17 cellular contexts compared by ENCODE assay signal in the genomic region with DNA sequence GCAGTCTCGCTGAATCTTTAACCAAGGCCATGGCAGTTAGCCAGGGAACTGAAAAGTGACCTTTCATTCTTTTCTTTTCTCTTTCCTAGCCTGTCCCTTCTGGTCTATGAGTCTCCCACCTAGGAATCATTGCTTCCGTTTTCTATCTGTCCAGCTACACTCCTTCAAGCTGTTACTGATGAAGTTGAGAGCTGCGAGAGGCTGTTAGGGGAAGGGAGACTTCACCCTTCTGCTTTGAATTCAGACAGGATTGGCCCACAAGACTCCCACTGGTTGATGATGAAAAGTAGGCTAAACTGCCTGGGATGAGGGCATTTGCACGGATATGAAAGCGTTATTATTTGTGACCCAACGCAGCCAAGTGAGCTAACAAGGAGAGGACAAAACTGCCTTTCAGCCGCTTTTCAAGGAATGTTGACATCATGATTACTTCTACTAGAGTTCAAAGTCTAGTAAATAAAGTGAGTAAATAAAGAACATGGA. TPM values are rescaled to one million over a fixed set of nuclear protein-coding genes. Genes with fewer than 3 reads are reported as not detected.
A peak's percentile ranks its signal among the peaks of the same experiment; 100 is the strongest.
DNase-seq lines count a peak whose midpoint lies in the region; ATAC-seq, FAIRE-seq and TF ChIP-seq lines count a peak whose summit lies in the region.
"Had no signal": no experiment of that assay in that cellular context is flagged by ENCODE, and none has a peak within 500 bp of the region (broad histone marks: within the 10 kb centered on the region; RNA-seq: fewer than 3 reads in every experiment).

No MANE protein-coding gene starts in this region.

- no peaks in the 10 kb centered on the region for H3K9me3 ChIP-seq in esophagus muscularis mucosa

- peak overlapping the region; percentile 54 to 71 (median 66) for H3K27ac ChIP-seq in esophagus muscularis mucosa (replicated peaks in 1 of 4)

- intact Hi-C loops in esophagus muscularis mucosa (cut with DNase I): no loop called here

- no peak for TF ChIP-seq CTCF in esophagus muscularis mucosa (IDR thresholded peaks at IDR 0.05)

- no peak overlapping the region for H3K4me3 Mint-ChIP-seq in activated CD4-positive, alpha-beta T cell treated with anti-CD3 and anti-CD28 coated beads, Interleukin-2, amount 10 ng/mL, durations not matched to agents 7 days and 5 days
- H3K4me3 Mint-ChIP-seq: CD4-positive, CD25-positive, alpha-beta regulatory T cell; T-cell had no signal

- 70% methylated on average over 7 of the region's 7 CpGs for WGBS in esophagus muscularis mucosa

- POLR2A ChIA-PET in activated CD4-positive, alpha-beta T cell treated with anti-CD3 and anti-CD28 coated beads, Interleukin-2, amount 10 ng/mL, durations not matched to agents 7 days and 5 days (lab: Charles Lee): no interaction called here

- H3K4me1 ChIP-seq in esophagus muscularis mucosa: peaks cover 11 to 51% (median 38%) of the 10 kb centered on the region in 4 donors

- FAIRE-seq in RCC 7860 (lab: Jason Lieb, UNC): peak; percentile 67
- FAIRE-seq: colon, islet of Langerhans had no signal

- H3K36me3 ChIP-seq in esophagus muscularis mucosa: peaks cover 0 to 12% (median 10%) of the 10 kb centered on the region in 4 donors

- peaks cover 2% of the 10 kb centered on the region for H3K4me1 Mint-ChIP-seq in activated CD4-positive, alpha-beta T cell treated with anti-CD3 and anti-CD28 coated beads, Interleukin-2, amount 10 ng/mL, durations not matched to agents 7 days and 5 days

- no peak for TF ChIP-seq EP300 in esophagus muscularis mucosa (IDR thresholded peaks at IDR 0.05)

- no peak for ATAC-seq in HG02973 (IDR thresholded peaks at IDR 0.05; ENCODE audit: unreplicated experiment)
- ATAC-seq: T-cell had no signal

- DNase-seq in RCC 7860 (ENCODE audit: low spot score) (peak; percentile 5), esophagus muscularis mucosa (ENCODE audit: extremely low spot score) (no peak), midbrain (lab: John Stamatoyannopoulos, UW) (peak; percentile 50), superior temporal gyrus (ENCODE audit: extremely low spot score) (peak; percentile 83), middle frontal gyrus (ENCODE audit: extremely low spot score, low spot score) (no peak), KG1 (lab: John Stamatoyannopoulos, UW) (no peak)
- DNase-seq in activated CD4-positive, alpha-beta T cell treated with anti-CD3 and anti-CD28 coated beads, Interleukin-2, amount 10 ng/mL, durations not matched to agents 7 days and 5 days: no peak
- DNase-seq: activated CD4-positive, alpha-beta T cell treated with anti-CD3 and anti-CD28 coated beads, Interleukin-2, amount 50 U/mL, for 48 hours; activated naive CD4-positive, alpha-beta T cell treated with Interleukin-2 at 50 U/mL for 16 hours; CD4-positive, CD25-positive, alpha-beta regulatory T cell; stimulated activated naive CD4-positive, alpha-beta T cell; T-cell had no signal

- peaks cover 38% of the 10 kb centered on the region for H3K36me3 Mint-ChIP-seq in activated CD4-positive, alpha-beta T cell treated with anti-CD3 and anti-CD28 coated beads, Interleukin-2, amount 10 ng/mL, durations not matched to agents 7 days and 5 days (ENCODE audit: low read depth)

- TF ChIP-seq POLR2A in esophagus muscularis mucosa (IDR thresholded peaks at IDR 0.05; ENCODE audit: low read depth): no peak

- H3K4me3 ChIP-seq in esophagus muscularis mucosa: peak overlapping the region in 1 of 4 donors; percentile 13

- H3K27ac Mint-ChIP-seq in activated CD4-positive, alpha-beta T cell treated with anti-CD3 and anti-CD28 coated beads, Interleukin-2, amount 10 ng/mL, durations not matched to agents 7 days and 5 days: no peak overlapping the region
- H3K27ac Mint-ChIP-seq: CD4-positive, CD25-positive, alpha-beta regulatory T cell; T-cell had no signal

- CTCF ChIA-PET in activated CD4-positive, alpha-beta T cell treated with anti-CD3 and anti-CD28 coated beads, Interleukin-2, amount 10 ng/mL, durations not matched to agents 7 days and 5 days (lab: Charles Lee): interaction anchor here (0.8 to 1.3 kb wide), 2 partner anchors 8 to 444 kb away, joined by 4 read pairs; no protein-coding TSS in a partner anchor

- H3K27me3 ChIP-seq in esophagus muscularis mucosa: no peaks in the 10 kb centered on the region

- no peaks in the 10 kb centered on the region for H3K9me3 Mint-ChIP-seq in activated CD4-positive, alpha-beta T cell treated with anti-CD3 and anti-CD28 coated beads, Interleukin-2, amount 10 ng/mL, durations not matched to agents 7 days and 5 days
- H3K9me3 Mint-ChIP-seq: CD4-positive, CD25-positive, alpha-beta regulatory T cell; T-cell had no signal

- no peaks in the 10 kb centered on the region for H3K27me3 Mint-ChIP-seq in activated CD4-positive, alpha-beta T cell treated with anti-CD3 and anti-CD28 coated beads, Interleukin-2, amount 10 ng/mL, durations not matched to agents 7 days and 5 days
- H3K27me3 Mint-ChIP-seq: CD4-positive, CD25-positive, alpha-beta regulatory T cell; T-cell had no signal

RNA-seq across cellular contexts. Expression of a gene that starts 30.2 kb away (rescaled TPM):
- 10 to 100 TPM; 36.2 to 51.9 (median 39.4) TPM for total RNA-seq in esophagus muscularis mucosa
- 10 to 100 TPM; 83.9 to 90.4 TPM for total RNA-seq in activated CD4-positive, alpha-beta T cell treated with anti-CD3 and anti-CD28 coated beads, Interleukin-2, amount 10 ng/mL, durations not matched to agents 7 days and 5 days

RNA-seq across cellular contexts. Expression of a gene that starts 58.6 kb away (rescaled TPM):
- total RNA-seq in esophagus muscularis mucosa: 1 to 10 TPM; 2.2 to 4.3 (median 2.5) TPM
- total RNA-seq in activated CD4-positive, alpha-beta T cell treated with anti-CD3 and anti-CD28 coated beads, Interleukin-2, amount 10 ng/mL, durations not matched to agents 7 days and 5 days: 1 to 10 TPM; 1.0 to 1.2 TPM
- total RNA-seq: M059J, osteoblast had no signal

Comparison
In these comparisons a context has a peak if more than half of its experiments do, and no peak if none do; other contexts are left out.
1. DNase-seq: peak in RCC 7860 (single experiment), midbrain (single experiment) and superior temporal gyrus (single experiment); none in esophagus muscularis mucosa (single experiment), activated CD4-positive, alpha-beta T cell treated with anti-CD3 and anti-CD28 coated beads, Interleukin-2, amount 10 ng/mL, durations not matched to agents 7 days and 5 days (single experiment), middle frontal gyrus (single experiment) and KG1 (single experiment).